ENCODE assay signal across 10 cellular contexts in genomic region chr7:47405921-47406765, GRCh38.
DNase-seq lines count a peak whose midpoint lies in the region; ATAC-seq and TF ChIP-seq lines count a peak whose summit lies in the region.
"Had no signal": no experiment of that assay in that cellular context is flagged by ENCODE, and none has a peak within 500 bp of the region (broad histone marks: within the 10 kb centered on the region; RNA-seq: fewer than 3 reads in every experiment).

No MANE protein-coding gene starts in this region.

- ATAC-seq in Panc1 (no peak), esophagus mucosa (peak; percentile 16), HG03095 (IDR thresholded peaks at IDR 0.05; ENCODE audit: unreplicated experiment) (no peak)
- no peak for ATAC-seq in activated T-cell treated with anti-CD3 and anti-CD28 coated beads, Interleukin-2, amount 50 U/mL, for 4 hours
- ATAC-seq: SK-N-SH treated with all-trans-retinoic acid at 6 μM for 48 hours had no signal

- CTCF ChIA-PET in Panc1 (lab: Charles Lee) (no interaction called here), A673 (lab: Charles Lee) (no interaction called here)

- DNase-seq in Panc1 (ENCODE audit: low read depth, low spot score), result no peak
- DNase-seq in mucosa of gallbladder (ENCODE audit: low spot score), result peak; percentile 78
- DNase-seq in A673 (ENCODE audit: low spot score), result no peak
- DNase-seq in activated T-cell treated with anti-CD3 and anti-CD28 coated beads, Interleukin-2, amount 50 U/mL, for 4 hours, result no peak
- DNase-seq: activated naive CD4-positive, alpha-beta T cell treated with anti-CD3 and anti-CD28 coated beads for 36 hours had no signal

- no peak for TF ChIP-seq CTCF in Panc1 (IDR thresholded peaks at IDR 0.05)
- no peak for TF ChIP-seq CTCF in A673 (conservative IDR thresholded peaks at IDR 0.05; ENCODE audit: low read depth, low read length)

- WGBS in urinary bladder, result 54% methylated on average over 13 of the region's 13 CpGs

- H3K36me3 Mint-ChIP-seq in activated T-cell treated with anti-CD3 and anti-CD28 coated beads, Interleukin-2, amount 50 U/mL, for 4 hours (ENCODE audit: insufficient read depth), result no peaks in the 10 kb centered on the region

- H3K4me3 ChIP-seq in Panc1 (ENCODE audit: low read depth in 2 of 2, low read length in 2 of 2), result no peak overlapping the region
- no peak overlapping the region for H3K4me3 ChIP-seq in urinary bladder (ENCODE audit: low read depth, low read length)
- H3K4me3 ChIP-seq in A673 (ENCODE audit: low read depth, low read length, poor library complexity, severe bottlenecking), result no peak overlapping the region

- H3K9me3 ChIP-seq in Panc1 (ENCODE audit: control insufficient read depth, insufficient read depth, low read depth, low read length) (no peaks in the 10 kb centered on the region), A673 (ENCODE audit: low read depth, low read length, poor library complexity, severe bottlenecking) (no peaks in the 10 kb centered on the region)

- H3K36me3 ChIP-seq in Panc1 (ENCODE audit: control insufficient read depth, insufficient read depth, low read length) (peaks cover 53% of the 10 kb centered on the region), urinary bladder (ENCODE audit: insufficient read depth) (no peaks in the 10 kb centered on the region), A673 (ENCODE audit: insufficient read depth, low read length, poor library complexity, severe bottlenecking) (no peaks in the 10 kb centered on the region)

- H3K4me1 ChIP-seq in Panc1 (ENCODE audit: control insufficient read depth, insufficient read depth, low read length), result peaks cover 70% of the 10 kb centered on the region
- H3K4me1 ChIP-seq in urinary bladder (ENCODE audit: insufficient read depth), result no peaks in the 10 kb centered on the region
- H3K4me1 ChIP-seq in A673 (ENCODE audit: insufficient read depth, low read length, poor library complexity, severe bottlenecking), result no peaks in the 10 kb centered on the region

- no TSS peak for BruUV-seq in Panc1 (replicated peaks; lab: Mats Ljungman, UMichigan)
- BruUV-seq in A673 (replicated peaks; lab: Mats Ljungman, UMichigan), result no TSS peak

- POLR2A ChIA-PET in Panc1 (lab: Charles Lee), result no interaction called here
- POLR2A ChIA-PET in A673 (lab: Charles Lee; ENCODE audit: low non-redundant PET), result no interaction called here

- in situ Hi-C loops in Panc1 (cut with HindIII; ENCODE audit: low pct_unique_long_range_greater_than_20kb, low sequenced_read_pairs), result no loop called here

- no peaks in the 10 kb centered on the region for H3K9me3 Mint-ChIP-seq in activated T-cell treated with anti-CD3 and anti-CD28 coated beads, Interleukin-2, amount 50 U/mL, for 4 hours
- H3K9me3 Mint-ChIP-seq: activated naive CD4-positive, alpha-beta T cell treated with anti-CD3 and anti-CD28 coated beads for 36 hours had no signal

- no peaks in the 10 kb centered on the region for H3K4me1 Mint-ChIP-seq in activated T-cell treated with anti-CD3 and anti-CD28 coated beads, Interleukin-2, amount 50 U/mL, for 4 hours (ENCODE audit: low read depth)

- H3K27me3 Mint-ChIP-seq in activated T-cell treated with anti-CD3 and anti-CD28 coated beads, Interleukin-2, amount 50 U/mL, for 4 hours (ENCODE audit: low read depth), result no peaks in the 10 kb centered on the region

- no peak overlapping the region for H3K4me3 Mint-ChIP-seq in activated T-cell treated with anti-CD3 and anti-CD28 coated beads, Interleukin-2, amount 50 U/mL, for 4 hours
- H3K4me3 Mint-ChIP-seq: activated naive CD4-positive, alpha-beta T cell treated with anti-CD3 and anti-CD28 coated beads for 36 hours had no signal

- H3K27me3 ChIP-seq in Panc1 (ENCODE audit: control insufficient read depth, insufficient read depth, low read length), result no peaks in the 10 kb centered on the region
- H3K27me3 ChIP-seq in A673 (replicated peaks; ENCODE audit: insufficient read depth, low read depth, low read length, poor library complexity), result peaks cover 5% of the 10 kb centered on the region

- H3K27ac ChIP-seq in Panc1 (ENCODE audit: low read length) (peak overlapping the region; percentile 55), urinary bladder (ENCODE audit: low read depth) (peak overlapping the region; percentile 13), A673 (ENCODE audit: low read depth, low read length, poor library complexity, severe bottlenecking) (no peak overlapping the region)
- H3K27ac ChIP-seq: HL-60 had no signal

- intact Hi-C loops in Panc1 (cut with micrococcal nuclease; ENCODE audit: unreplicated experiment) (no loop called here), A673 (cut with micrococcal nuclease; ENCODE audit: unreplicated experiment) (no loop called here)
